Comparison of ENCODE assay signal across 1 cellular context in genomic region chr5:134004626-134005414, GRCh38.
TF ChIP-seq lines count a peak whose summit lies in the region.

Gene VDAC1, minus strand, starts transcription at chr5:134004975. Its CDS starts 11,963 bp downstream, at chr5:133993012.

TF ChIP-seq in HEK293, 187 proteins besides CTCF, POLR2A, EP300 and RAD21 (continued from another document and continues in another):
- TF ChIP-seq ZBTB6 (tag by site-specific recombination; IDR thresholded peaks at IDR 0.05) = 0 out of 2 replicates have a peak, but pooled peaks have one; percentile 1
- peak; percentile 60; the same call in 1 of the 2 replicates for TF ChIP-seq ZNF2 (tag by site-specific recombination; IDR thresholded peaks at IDR 0.05)
- TF ChIP-seq ZBTB44 (tag by site-specific recombination; IDR thresholded peaks at IDR 0.05) = no peak
- TF ChIP-seq ZBTB11 (tag by site-specific recombination; conservative IDR thresholded peaks at IDR 0.05; ENCODE audit: low read depth) = peak; percentile 85
- TF ChIP-seq ZNF354C (tag by site-specific recombination; IDR thresholded peaks at IDR 0.05; ENCODE audit: borderline replicate concordance, low read depth) = no peak
- TF ChIP-seq ZNF585B (tag by site-specific recombination; IDR thresholded peaks at IDR 0.05) = no peak
- peak; percentile 49; the same call in 1 of the 2 replicates for TF ChIP-seq YY1 (tag by site-specific recombination; IDR thresholded peaks at IDR 0.05)
- peak; percentile 31; the same call in 1 of the 2 replicates for TF ChIP-seq ZNF280D (tag by site-specific recombination; IDR thresholded peaks at IDR 0.05)
- peak; percentile 79; the same call in 1 of the 2 replicates for TF ChIP-seq ZNF76 (tag by site-specific recombination; IDR thresholded peaks at IDR 0.05; ENCODE audit: borderline replicate concordance, low read depth)
- TF ChIP-seq, protein P1, sequence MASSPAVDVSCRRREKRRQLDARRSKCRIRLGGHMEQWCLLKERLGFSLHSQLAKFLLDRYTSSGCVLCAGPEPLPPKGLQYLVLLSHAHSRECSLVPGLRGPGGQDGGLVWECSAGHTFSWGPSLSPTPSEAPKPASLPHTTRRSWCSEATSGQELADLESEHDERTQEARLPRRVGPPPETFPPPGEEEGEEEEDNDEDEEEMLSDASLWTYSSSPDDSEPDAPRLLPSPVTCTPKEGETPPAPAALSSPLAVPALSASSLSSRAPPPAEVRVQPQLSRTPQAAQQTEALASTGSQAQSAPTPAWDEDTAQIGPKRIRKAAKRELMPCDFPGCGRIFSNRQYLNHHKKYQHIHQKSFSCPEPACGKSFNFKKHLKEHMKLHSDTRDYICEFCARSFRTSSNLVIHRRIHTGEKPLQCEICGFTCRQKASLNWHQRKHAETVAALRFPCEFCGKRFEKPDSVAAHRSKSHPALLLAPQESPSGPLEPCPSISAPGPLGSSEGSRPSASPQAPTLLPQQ (tag by site-specific recombination; IDR thresholded peaks at IDR 0.05) = peak; percentile 93
- TF ChIP-seq ZNF449 (tag by site-specific recombination; IDR thresholded peaks at IDR 0.05) = 0 out of 2 replicates have a peak, but pooled peaks have one; percentile 21
- peak; percentile 42 for TF ChIP-seq ZNF561 (tag by site-specific recombination; IDR thresholded peaks at IDR 0.05; ENCODE audit: borderline replicate concordance)
- no peak for TF ChIP-seq ZNF302 (tag by site-specific recombination; IDR thresholded peaks at IDR 0.05; ENCODE audit: low read depth)
- TF ChIP-seq SP2 (tag by site-specific recombination; IDR thresholded peaks at IDR 0.05) = peak; percentile 45
- TF ChIP-seq ZBTB48 (tag by site-specific recombination; IDR thresholded peaks at IDR 0.05) = peak; percentile 92
- peak; percentile 60; the same call in 1 of the 2 replicates for TF ChIP-seq ZSCAN5A (tag by site-specific recombination; IDR thresholded peaks at IDR 0.05)
- no peak for TF ChIP-seq MYNN (tag by site-specific recombination; IDR thresholded peaks at IDR 0.05; ENCODE audit: borderline replicate concordance)
- 0 out of 2 replicates have a peak, but pooled peaks have one; percentile 35 for TF ChIP-seq YY2 (tag by site-specific recombination; IDR thresholded peaks at IDR 0.05)
- peak; percentile 35; the same call in 1 of the 2 replicates for TF ChIP-seq ZNF121 (tag by site-specific recombination; IDR thresholded peaks at IDR 0.05)
- TF ChIP-seq ZEB2 (tag by site-specific recombination; IDR thresholded peaks at IDR 0.05) = peak; percentile 77
- TF ChIP-seq ZNF335 (tag by site-specific recombination; conservative IDR thresholded peaks at IDR 0.05) = peak; percentile 82
- TF ChIP-seq ZNF626 (tag by site-specific recombination; IDR thresholded peaks at IDR 0.05) = no peak
- TF ChIP-seq, protein P2, sequence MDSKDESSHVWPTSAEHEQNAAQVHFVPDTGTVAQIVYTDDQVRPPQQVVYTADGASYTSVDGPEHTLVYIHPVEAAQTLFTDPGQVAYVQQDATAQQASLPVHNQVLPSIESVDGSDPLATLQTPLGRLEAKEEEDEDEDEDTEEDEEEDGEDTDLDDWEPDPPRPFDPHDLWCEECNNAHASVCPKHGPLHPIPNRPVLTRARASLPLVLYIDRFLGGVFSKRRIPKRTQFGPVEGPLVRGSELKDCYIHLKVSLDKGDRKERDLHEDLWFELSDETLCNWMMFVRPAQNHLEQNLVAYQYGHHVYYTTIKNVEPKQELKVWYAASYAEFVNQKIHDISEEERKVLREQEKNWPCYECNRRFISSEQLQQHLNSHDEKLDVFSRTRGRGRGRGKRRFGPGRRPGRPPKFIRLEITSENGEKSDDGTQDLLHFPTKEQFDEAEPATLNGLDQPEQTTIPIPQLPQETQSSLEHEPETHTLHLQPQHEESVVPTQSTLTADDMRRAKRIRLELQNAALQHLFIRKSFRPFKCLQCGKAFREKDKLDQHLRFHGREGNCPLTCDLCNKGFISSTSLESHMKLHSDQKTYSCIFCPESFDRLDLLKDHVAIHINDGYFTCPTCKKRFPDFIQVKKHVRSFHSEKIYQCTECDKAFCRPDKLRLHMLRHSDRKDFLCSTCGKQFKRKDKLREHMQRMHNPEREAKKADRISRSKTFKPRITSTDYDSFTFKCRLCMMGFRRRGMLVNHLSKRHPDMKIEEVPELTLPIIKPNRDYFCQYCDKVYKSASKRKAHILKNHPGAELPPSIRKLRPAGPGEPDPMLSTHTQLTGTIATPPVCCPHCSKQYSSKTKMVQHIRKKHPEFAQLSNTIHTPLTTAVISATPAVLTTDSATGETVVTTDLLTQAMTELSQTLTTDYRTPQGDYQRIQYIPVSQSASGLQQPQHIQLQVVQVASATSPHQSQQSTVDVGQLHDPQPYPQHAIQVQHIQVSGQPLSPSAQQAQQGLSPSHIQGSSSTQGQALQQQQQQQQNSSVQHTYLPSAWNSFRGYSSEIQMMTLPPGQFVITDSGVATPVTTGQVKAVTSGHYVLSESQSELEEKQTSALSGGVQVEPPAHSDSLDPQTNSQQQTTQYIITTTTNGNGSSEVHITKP (tag by site-specific recombination; IDR thresholded peaks at IDR 0.05) = peak; percentile 52
- 0 out of 2 replicates have a peak, but pooled peaks have one; percentile 40 for TF ChIP-seq ZNF580 (tag by site-specific recombination; IDR thresholded peaks at IDR 0.05)
- no peak for TF ChIP-seq ZNF837 (tag by site-specific recombination; IDR thresholded peaks at IDR 0.05)
- TF ChIP-seq KLF16 (tag by site-specific recombination; IDR thresholded peaks at IDR 0.05) = peak; percentile 87
- TF ChIP-seq, protein P3, sequence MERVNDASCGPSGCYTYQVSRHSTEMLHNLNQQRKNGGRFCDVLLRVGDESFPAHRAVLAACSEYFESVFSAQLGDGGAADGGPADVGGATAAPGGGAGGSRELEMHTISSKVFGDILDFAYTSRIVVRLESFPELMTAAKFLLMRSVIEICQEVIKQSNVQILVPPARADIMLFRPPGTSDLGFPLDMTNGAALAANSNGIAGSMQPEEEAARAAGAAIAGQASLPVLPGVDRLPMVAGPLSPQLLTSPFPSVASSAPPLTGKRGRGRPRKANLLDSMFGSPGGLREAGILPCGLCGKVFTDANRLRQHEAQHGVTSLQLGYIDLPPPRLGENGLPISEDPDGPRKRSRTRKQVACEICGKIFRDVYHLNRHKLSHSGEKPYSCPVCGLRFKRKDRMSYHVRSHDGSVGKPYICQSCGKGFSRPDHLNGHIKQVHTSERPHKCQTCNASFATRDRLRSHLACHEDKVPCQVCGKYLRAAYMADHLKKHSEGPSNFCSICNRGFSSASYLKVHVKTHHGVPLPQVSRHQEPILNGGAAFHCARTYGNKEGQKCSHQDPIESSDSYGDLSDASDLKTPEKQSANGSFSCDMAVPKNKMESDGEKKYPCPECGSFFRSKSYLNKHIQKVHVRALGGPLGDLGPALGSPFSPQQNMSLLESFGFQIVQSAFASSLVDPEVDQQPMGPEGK (tag by site-specific recombination; IDR thresholded peaks at IDR 0.05) = peak; percentile 79
- TF ChIP-seq ZFP37 (tag by site-specific recombination; IDR thresholded peaks at IDR 0.05) = peak; percentile 99
- no peak for TF ChIP-seq ZNF138 (tag by site-specific recombination; IDR thresholded peaks at IDR 0.05; ENCODE audit: borderline replicate concordance)
- peak; percentile 82 for TF ChIP-seq ZBTB8A (tag by site-specific recombination; IDR thresholded peaks at IDR 0.05)
- TF ChIP-seq TRIM28 (IDR thresholded peaks at IDR 0.05; ENCODE audit: borderline replicate concordance, low read length) = no peak
- TF ChIP-seq ZNF544 (tag by site-specific recombination; IDR thresholded peaks at IDR 0.05) = no peak
- peak; percentile 91; the same call in 1 of the 2 replicates for TF ChIP-seq ZNF391 (tag by site-specific recombination; IDR thresholded peaks at IDR 0.05; ENCODE audit: borderline replicate concordance, low read depth)
